Comparison of ENCODE assay signal across 8 cellular contexts in genomic region chr4:39609454-39609911, GRCh38. TPM values are rescaled to one million over a fixed set of nuclear protein-coding genes. Genes with fewer than 3 reads are reported as not detected.
DNase-seq lines count a peak whose midpoint lies in the region; ATAC-seq and TF ChIP-seq lines count a peak whose summit lies in the region.

No MANE protein-coding gene starts in this region.

- H3K9me2 ChIP-seq in HCT116 (ENCODE audit: insufficient read depth) (no peaks in the 10 kb centered on the region), Karpas-422 (replicated peaks; ENCODE audit: insufficient read depth, low read length) (no peaks in the 10 kb centered on the region)

- H4K20me1 ChIP-seq in HCT116 (ENCODE audit: insufficient read depth) = no peaks in the 10 kb centered on the region
- peaks cover 6% of the 10 kb centered on the region; the same call in 1 of the 2 replicates for H4K20me1 ChIP-seq in Karpas-422 (ENCODE audit: insufficient read depth, low read depth, low read length)

- no TSS peak for BruUV-seq in HCT116 (replicated peaks; lab: Mats Ljungman, UMichigan)

- no peak overlapping the region for H3K9ac ChIP-seq in HCT116 (ENCODE audit: low read length)
- no peak overlapping the region for H3K9ac ChIP-seq in Karpas-422 (ENCODE audit: low read length)

- no peak overlapping the region for H3K4me3 Mint-ChIP-seq in CD8-positive, alpha-beta T cell

- H3K27me3 Mint-ChIP-seq in CD8-positive, alpha-beta T cell (ENCODE audit: low read depth) = no peaks in the 10 kb centered on the region

- peak; percentile 85 for ATAC-seq in GM18861 (IDR thresholded peaks at IDR 0.05; ENCODE audit: unreplicated experiment)
- no peak for ATAC-seq in HCT116
- no peak for ATAC-seq in CD8-positive, alpha-beta T cell

- no peak for DNase-seq in HCT116 (ENCODE audit: low read depth, low spot score)
- DNase-seq in Karpas-422 = no peak
- peak; percentile 1 for DNase-seq in midbrain (lab: John Stamatoyannopoulos, UW)
- no peak for DNase-seq in inferior parietal cortex (ENCODE audit: extremely low spot score)
- DNase-seq in DMS79 (lab: John Stamatoyannopoulos, UW) = no peak
- no peak for DNase-seq in CD8-positive, alpha-beta T cell
- no peak for DNase-seq in OCI-M2 (lab: John Stamatoyannopoulos, UW; ENCODE audit: unreplicated experiment)

- peaks cover 35% of the 10 kb centered on the region for H3K36me3 Mint-ChIP-seq in CD8-positive, alpha-beta T cell

- TF ChIP-seq RAD21 in HCT116 (IDR thresholded peaks at IDR 0.05; ENCODE audit: low read depth) = no peak

- no peaks in the 10 kb centered on the region for H3K4me1 Mint-ChIP-seq in CD8-positive, alpha-beta T cell (ENCODE audit: low read depth)

- intact Hi-C loops in HCT116 (cut with micrococcal nuclease) = no loop called here
- intact Hi-C loops in CD8-positive, alpha-beta T cell (cut with DNase I, micrococcal nuclease) = no loop called here

- no peaks in the 10 kb centered on the region for H3K9me3 ChIP-seq in HCT116 (ENCODE audit: control insufficient read depth in 1 of 2, insufficient read depth in 1 of 2, low read depth in 1 of 2, low read length in 2 of 2)
- no peaks in the 10 kb centered on the region for H3K9me3 ChIP-seq in Karpas-422 (ENCODE audit: low read length)
- H3K9me3 ChIP-seq in CD8-positive, alpha-beta T cell (ENCODE audit: low read length) = no peaks in the 10 kb centered on the region

- no peak overlapping the region for H3K27ac Mint-ChIP-seq in CD8-positive, alpha-beta T cell

- H3K27me3 ChIP-seq in HCT116 (ENCODE audit: insufficient read depth, low read length) = no peaks in the 10 kb centered on the region
- H3K27me3 ChIP-seq in Karpas-422 (ENCODE audit: low read length) = no peaks in the 10 kb centered on the region
- no peaks in the 10 kb centered on the region for H3K27me3 ChIP-seq in CD8-positive, alpha-beta T cell (ENCODE audit: insufficient read depth, low read length)

- CTCF ChIA-PET in HCT116 (lab: Charles Lee) = no interaction called here
- CTCF ChIA-PET in CD8-positive, alpha-beta T cell (lab: Charles Lee) = no interaction called here

- TF ChIP-seq POLR2A in HCT116 (IDR thresholded peaks at IDR 0.05; ENCODE audit: borderline replicate concordance, extremely low read depth, insufficient read depth, insufficient read length) = no peak

- H3K4me1 ChIP-seq in HCT116 (ENCODE audit: control insufficient read depth in 1 of 2, insufficient read depth in 2 of 2, low read length in 2 of 2) = peaks cover 6 to 12% of the 10 kb centered on the region in 2 experiments; a peak in 3 of 4 replicates
- peaks cover 64% of the 10 kb centered on the region for H3K4me1 ChIP-seq in Karpas-422 (ENCODE audit: low read length)
- H3K4me1 ChIP-seq in CD8-positive, alpha-beta T cell (ENCODE audit: insufficient read depth, low read length) = no peaks in the 10 kb centered on the region

- no peak for TF ChIP-seq CTCF in HCT116 (IDR thresholded peaks at IDR 0.05 in 2 of 3, conservative IDR thresholded peaks at IDR 0.05 in 1 of 3; ENCODE audit: borderline replicate concordance in 1 of 3, insufficient read depth in 1 of 3, low read depth in 2 of 3, low read length in 2 of 3)
- no peak for TF ChIP-seq CTCF in CD8-positive, alpha-beta T cell (IDR thresholded peaks at IDR 0.05)

- no peak overlapping the region for H3K27ac ChIP-seq in HCT116 (ENCODE audit: low read depth, low read length)
- peak overlapping the region; percentile 20; the same call in 1 of the 2 replicates for H3K27ac ChIP-seq in Karpas-422 (ENCODE audit: low read length)
- H3K27ac ChIP-seq in CD8-positive, alpha-beta T cell (ENCODE audit: low read depth, low read length) = no peak overlapping the region

- peaks cover 5% of the 10 kb centered on the region for H3K9me3 Mint-ChIP-seq in CD8-positive, alpha-beta T cell

- H3K36me3 ChIP-seq in HCT116 (ENCODE audit: control insufficient read depth in 1 of 2, insufficient read depth in 2 of 2, low read length in 2 of 2) = no peaks in the 10 kb centered on the region
- H3K36me3 ChIP-seq in Karpas-422 (ENCODE audit: insufficient read depth, low read length) = peaks cover 68% of the 10 kb centered on the region
- no peaks in the 10 kb centered on the region for H3K36me3 ChIP-seq in CD8-positive, alpha-beta T cell (ENCODE audit: insufficient read depth, low read length)

- H3K4me2 ChIP-seq in HCT116 (ENCODE audit: low read length) = peak overlapping the region; percentile 5; the same call in 1 of the 2 replicates
- H3K4me2 ChIP-seq in Karpas-422 (ENCODE audit: low read depth, low read length, poor library complexity, severe bottlenecking) = no peak overlapping the region

- H3K4me3 ChIP-seq in HCT116 (replicated peaks in 1 of 2; ENCODE audit: low read depth in 1 of 2, low read length in 2 of 2) (no peak overlapping the region), Karpas-422 (ENCODE audit: low read length) (no peak overlapping the region)
- no peak overlapping the region for H3K4me3 ChIP-seq in CD8-positive, alpha-beta T cell (ENCODE audit: low read depth, low read length)

- H3K79me2 ChIP-seq in HCT116 (ENCODE audit: insufficient read depth, low read length) = no peaks in the 10 kb centered on the region
- peaks cover 90% of the 10 kb centered on the region for H3K79me2 ChIP-seq in Karpas-422 (ENCODE audit: low read length)

- RAD21 ChIA-PET in HCT116 (lab: Charles Lee; ENCODE audit: low non-redundant PET in 1 of 2, low total read pairs in 2 of 2, uncharacterized antibody in 2 of 2, unreplicated experiment in 2 of 2) = no interaction called here

- POLR2A ChIA-PET in HCT116 (lab: Charles Lee) = no interaction called here
- POLR2A ChIA-PET in CD8-positive, alpha-beta T cell (lab: Charles Lee) = no interaction called here

- H2AFZ ChIP-seq in HCT116 (ENCODE audit: low read depth, low read length, poor library complexity, severe bottlenecking) = no peak overlapping the region
- no peak overlapping the region for H2AFZ ChIP-seq in Karpas-422 (ENCODE audit: low read length)

TF ChIP-seq in HCT116, 20 proteins besides CTCF, POLR2A, EP300 and RAD21:
- TF ChIP-seq EZH2 (IDR thresholded peaks at IDR 0.05) = no peak
- no peak for TF ChIP-seq ZFX (IDR thresholded peaks at IDR 0.05)
- no peak for TF ChIP-seq EGR1 (IDR thresholded peaks at IDR 0.05; ENCODE audit: low read depth)

RNA-seq across cellular contexts. Expression of gene SMIM14, which starts 29.2 kb away (rescaled TPM):
- 21.6 TPM for total RNA-seq in HCT116 (2021; ENCODE audit: unreplicated experiment)
- 18.3 and 25.3 TPM in 2 replicates for polyA plus RNA-seq in HCT116 (2012)
- total RNA-seq in Karpas-422 (2014; rRNA removed; shearing (Covaris generic); ENCODE audit: low replicate concordance) = 174 and 689 TPM in 2 replicates
- 1 to 10 TPM; 1.4 TPM for total RNA-seq in CD8-positive, alpha-beta T cell
